ENCODE assay signal across 7 cellular contexts in the genomic region with DNA sequence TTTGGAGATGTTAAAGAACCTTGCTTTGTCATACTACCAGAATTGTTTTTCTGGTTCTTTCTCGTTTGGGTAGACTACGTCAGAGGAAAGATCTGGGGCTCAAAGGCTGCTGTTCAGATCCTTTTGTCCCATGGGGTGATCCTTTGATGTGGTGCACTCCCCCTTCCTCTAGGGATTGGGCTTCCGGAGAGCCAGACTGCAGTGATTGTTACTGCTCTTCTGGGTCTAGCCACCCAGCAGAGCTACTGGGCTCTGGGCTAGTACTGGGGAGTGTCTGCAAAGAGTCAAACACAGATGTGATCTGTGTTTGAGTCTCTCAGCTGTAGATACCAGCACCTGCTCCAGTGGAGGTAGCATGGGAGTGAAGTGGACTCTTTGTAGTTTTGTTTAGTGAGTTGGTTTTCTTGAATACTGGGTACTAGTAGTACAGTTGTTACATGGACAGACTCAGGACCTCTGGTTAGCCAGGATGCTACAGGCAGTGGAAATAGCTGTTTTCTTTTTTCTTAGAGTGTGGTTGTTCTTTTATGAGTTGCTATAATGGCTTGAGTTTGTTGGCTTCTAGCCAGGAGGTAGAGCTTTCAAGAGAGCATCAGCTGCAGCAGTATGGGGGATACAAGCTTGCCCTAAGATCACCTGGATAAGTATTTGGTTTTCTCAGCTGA. TPM values are rescaled to one million over a fixed set of nuclear protein-coding genes. Genes with fewer than 3 reads are reported as not detected.
DNase-seq lines count a peak whose midpoint lies in the region; ATAC-seq lines count a peak whose summit lies in the region.

No MANE protein-coding gene starts in this region.

- DNase-seq in NAMALWA (ENCODE audit: low spot score) (peak; percentile 52), middle frontal gyrus (ENCODE audit: extremely low spot score, low spot score) (no peak)
- DNase-seq in activated naive CD8-positive, alpha-beta T cell treated with anti-CD3 and anti-CD28 coated beads, Interleukin-2, amount 50 U/mL, for 24 hours = no peak
- DNase-seq in naive thymus-derived CD4-positive, alpha-beta T cell = peak in 7 of 9 donors; percentile 74 to 88 (median 82)
- DNase-seq in activated CD4-positive, CD25-positive, alpha-beta regulatory T cell (lab: John Stamatoyannopoulos, UW) = no peak

- peak overlapping the region; percentile 46 for H3K27ac ChIP-seq in naive thymus-derived CD4-positive, alpha-beta T cell (ENCODE audit: low read depth, low read length)

- ATAC-seq in GM19351 (IDR thresholded peaks at IDR 0.05; ENCODE audit: unreplicated experiment) (peak; percentile 67), HG03196 (IDR thresholded peaks at IDR 0.05; ENCODE audit: unreplicated experiment) (no peak)
- ATAC-seq in activated naive CD8-positive, alpha-beta T cell treated with anti-CD3 and anti-CD28 coated beads, Interleukin-2, amount 50 U/mL, for 24 hours = peak; percentile 7
- peak; percentile 82 for ATAC-seq in naive thymus-derived CD4-positive, alpha-beta T cell

- H3K4me3 ChIP-seq in naive thymus-derived CD4-positive, alpha-beta T cell (ENCODE audit: low read length) = no peak overlapping the region

- peak overlapping the region; percentile 3 for H3K4me3 Mint-ChIP-seq in activated naive CD8-positive, alpha-beta T cell treated with anti-CD3 and anti-CD28 coated beads, Interleukin-2, amount 50 U/mL, for 24 hours
- H3K4me3 Mint-ChIP-seq in naive thymus-derived CD4-positive, alpha-beta T cell = peak overlapping the region in 7 of 10 donors; percentile 56 to 80 (median 73)

- H3K4me1 ChIP-seq in naive thymus-derived CD4-positive, alpha-beta T cell (ENCODE audit: control insufficient read depth in 2 of 2, insufficient read depth in 2 of 2, low read length in 2 of 2) = peaks cover 28 to 43% of the 10 kb centered on the region in 2 donors

- H3K9me3 Mint-ChIP-seq in activated naive CD8-positive, alpha-beta T cell treated with anti-CD3 and anti-CD28 coated beads, Interleukin-2, amount 50 U/mL, for 24 hours = peaks cover 4% of the 10 kb centered on the region
- peaks cover 0 to 6% (median 0%) of the 10 kb centered on the region in 11 donors for H3K9me3 Mint-ChIP-seq in naive thymus-derived CD4-positive, alpha-beta T cell

- no peaks in the 10 kb centered on the region for H3K27me3 ChIP-seq in naive thymus-derived CD4-positive, alpha-beta T cell (ENCODE audit: control insufficient read depth in 2 of 2, insufficient read depth in 2 of 2, low read length in 2 of 2)

- no peaks in the 10 kb centered on the region for H3K36me3 ChIP-seq in naive thymus-derived CD4-positive, alpha-beta T cell (ENCODE audit: control insufficient read depth in 2 of 3, insufficient read depth in 3 of 3, low read length in 3 of 3)

- intact Hi-C loops in naive thymus-derived CD4-positive, alpha-beta T cell (cut with micrococcal nuclease) = loop anchor here (2.0 to 10.0 kb wide), 3 partner anchors 17 to 1517 kb away; a partner anchor contains a TSS

- CTCF ChIA-PET in naive thymus-derived CD4-positive, alpha-beta T cell (lab: Charles Lee) = interaction anchor here (1.0 to 1.8 kb wide), 3 partner anchors 13 to 63 kb away, joined by 3 to 4 read pairs (median 3); a partner anchor contains a TSS

- H3K27me3 Mint-ChIP-seq in activated naive CD8-positive, alpha-beta T cell treated with anti-CD3 and anti-CD28 coated beads, Interleukin-2, amount 50 U/mL, for 24 hours = no peaks in the 10 kb centered on the region
- no peaks in the 10 kb centered on the region for H3K27me3 Mint-ChIP-seq in naive thymus-derived CD4-positive, alpha-beta T cell

- H3K36me3 Mint-ChIP-seq in activated naive CD8-positive, alpha-beta T cell treated with anti-CD3 and anti-CD28 coated beads, Interleukin-2, amount 50 U/mL, for 24 hours (ENCODE audit: low read depth) = peaks cover 9% of the 10 kb centered on the region
- H3K36me3 Mint-ChIP-seq in naive thymus-derived CD4-positive, alpha-beta T cell = peaks cover 8 to 37% (median 13%) of the 10 kb centered on the region in 5 donors

- H3K9me3 ChIP-seq in naive thymus-derived CD4-positive, alpha-beta T cell (ENCODE audit: control insufficient read depth in 2 of 3, low read length in 3 of 3) = no peaks in the 10 kb centered on the region

- peak overlapping the region; percentile 72 for H3K27ac Mint-ChIP-seq in activated naive CD8-positive, alpha-beta T cell treated with anti-CD3 and anti-CD28 coated beads, Interleukin-2, amount 50 U/mL, for 24 hours
- H3K27ac Mint-ChIP-seq in naive thymus-derived CD4-positive, alpha-beta T cell = peak overlapping the region in 5 of 9 donors; percentile 86 to 95 (median 90)

- H3K4me1 Mint-ChIP-seq in activated naive CD8-positive, alpha-beta T cell treated with anti-CD3 and anti-CD28 coated beads, Interleukin-2, amount 50 U/mL, for 24 hours = peaks cover 49% of the 10 kb centered on the region
- peaks cover 15 to 56% (median 29%) of the 10 kb centered on the region in 7 donors for H3K4me1 Mint-ChIP-seq in naive thymus-derived CD4-positive, alpha-beta T cell

- POLR2A ChIA-PET in naive thymus-derived CD4-positive, alpha-beta T cell (lab: Charles Lee) = interaction anchor here (0.6 to 6.0 kb wide), 8 partner anchors 10 to 76 kb away, joined by 3 to 64 read pairs (median 3); a partner anchor contains a TSS

RNA-seq across cellular contexts. Expression of a gene that starts 34.4 kb away (rescaled TPM):
- 10 to 100 TPM in 3 of 5 experiments, 1 to 10 TPM in 2; 5.0 to 18.3 (median 10.5) TPM for total RNA-seq in naive thymus-derived CD4-positive, alpha-beta T cell
- 10 to 100 TPM in 1 of 2 donors, 1 to 10 TPM in 1; 7.2 to 22.8 TPM for polyA plus RNA-seq in naive thymus-derived CD4-positive, alpha-beta T cell

Comparison
In these comparisons a context has a peak if more than half of its experiments do, and no peak if none do; other contexts are left out.
1. DNase-seq: peak in NAMALWA (single experiment) and naive thymus-derived CD4-positive, alpha-beta T cell (7 of 9); none in activated naive CD8-positive, alpha-beta T cell treated with anti-CD3 and anti-CD28 coated beads, Interleukin-2, amount 50 U/mL, for 24 hours (single experiment), middle frontal gyrus (single experiment) and activated CD4-positive, CD25-positive, alpha-beta regulatory T cell (0 of 4).